24 cellular contexts compared by ENCODE assay signal in genomic region chr6:14023855-14024254, GRCh38.
DNase-seq lines count a peak whose midpoint lies in the region; ATAC-seq and TF ChIP-seq lines count a peak whose summit lies in the region.
"Had no signal": no experiment of that assay in that cellular context is flagged by ENCODE, and none has a peak within 500 bp of the region (broad histone marks: within the 10 kb centered on the region; RNA-seq: fewer than 3 reads in every experiment).

No MANE protein-coding gene starts in this region.

- H3K9ac ChIP-seq in neural progenitor cell, result no peak overlapping the region

- H3K9me2 ChIP-seq in GM23338 (ENCODE audit: insufficient read depth), result peaks cover 11% of the 10 kb centered on the region

- H3K4me2 ChIP-seq in GM23338, result peak overlapping the region; percentile 4; the same call in 1 of the 2 replicates
- no peak overlapping the region for H3K4me2 ChIP-seq in neural progenitor cell

- no peak overlapping the region for H3K27ac ChIP-seq in GM23338 (ENCODE audit: low read depth)
- H3K27ac ChIP-seq in neural progenitor cell, result no peak overlapping the region

- TF ChIP-seq CTCF in GM23338 (conservative IDR thresholded peaks at IDR 0.05; ENCODE audit: low read depth in 2 of 2) (no peak), WTC11 (IDR thresholded peaks at IDR 0.05) (no peak), neural progenitor cell (IDR thresholded peaks at IDR 0.05) (no peak)

- H3K79me2 ChIP-seq in GM23338 (replicated peaks; ENCODE audit: insufficient read depth), result no peaks in the 10 kb centered on the region
- H3K79me2 ChIP-seq in neural progenitor cell (ENCODE audit: low read depth), result no peaks in the 10 kb centered on the region

- POLR2A ChIA-PET in WTC11 (lab: Charles Lee), result no interaction called here

- H3F3A ChIP-seq in GM23338 (replicated peaks; ENCODE audit: low read depth) (no peaks in the 10 kb centered on the region), neural progenitor cell (ENCODE audit: low read depth) (peaks cover 8% of the 10 kb centered on the region)

- ATAC-seq in GM23338, result no peak; the same call in 2 of the 3 replicates
- no peak for ATAC-seq in WTC11
- no peak for ATAC-seq in esophagus mucosa
- ATAC-seq: HCT116, SK-N-SH treated with all-trans-retinoic acid at 6 μM for 48 hours, T-cell had no signal

- H2AFZ ChIP-seq in GM23338, result peak overlapping the region; percentile 67
- H2AFZ ChIP-seq in neural progenitor cell (replicated peaks), result peak overlapping the region; percentile 48

- H3K27me3 ChIP-seq in GM23338 (ENCODE audit: insufficient read depth) (no peaks in the 10 kb centered on the region), neural progenitor cell (peaks cover 3% of the 10 kb centered on the region)

- H3K4me1 ChIP-seq in GM23338 (ENCODE audit: insufficient read depth) (peaks cover 26% of the 10 kb centered on the region; the same call in 1 of the 2 replicates), neural progenitor cell (peaks cover 28% of the 10 kb centered on the region)

- H3K36me3 ChIP-seq in GM23338 (ENCODE audit: insufficient read depth) (no peaks in the 10 kb centered on the region), neural progenitor cell (no peaks in the 10 kb centered on the region)

- peaks cover 7% of the 10 kb centered on the region for H3K27me3 Mint-ChIP-seq in GM23338 (ENCODE audit: insufficient read depth, low read depth, poor library complexity)
- peaks cover 29% of the 10 kb centered on the region for H3K27me3 Mint-ChIP-seq in WTC11 (ENCODE audit: low read depth)
- no peaks in the 10 kb centered on the region for H3K27me3 Mint-ChIP-seq in neural progenitor cell (ENCODE audit: insufficient read depth, low read depth)
- H3K27me3 Mint-ChIP-seq in activated naive CD8-positive, alpha-beta T cell treated with anti-CD3 and anti-CD28 coated beads for 36 hours, result peaks cover 16% of the 10 kb centered on the region

- no peak overlapping the region for H3K27ac Mint-ChIP-seq in GM23338
- 0 out of 2 replicates have a peak overlapping the region, but pooled peaks have one; percentile 6 for H3K27ac Mint-ChIP-seq in WTC11
- H3K27ac Mint-ChIP-seq in neural progenitor cell, result peak overlapping the region; percentile 69
- no peak overlapping the region for H3K27ac Mint-ChIP-seq in activated naive CD8-positive, alpha-beta T cell treated with anti-CD3 and anti-CD28 coated beads for 36 hours
- H3K27ac Mint-ChIP-seq: T-cell had no signal

- CTCF ChIA-PET in WTC11 (lab: Charles Lee), result interaction anchor here (0.9 to 4.3 kb wide), 3 partner anchors 15 to 115 kb away, joined by 3 to 17 read pairs (median 3); no protein-coding TSS in a partner anchor

- peaks cover 2% of the 10 kb centered on the region; the same call in 2 of the 3 replicates for H3K9me3 Mint-ChIP-seq in GM23338
- H3K9me3 Mint-ChIP-seq in WTC11, result peaks cover 13% of the 10 kb centered on the region
- peaks cover 2% of the 10 kb centered on the region for H3K9me3 Mint-ChIP-seq in neural progenitor cell
- no peaks in the 10 kb centered on the region for H3K9me3 Mint-ChIP-seq in activated naive CD8-positive, alpha-beta T cell treated with anti-CD3 and anti-CD28 coated beads for 36 hours
- H3K9me3 Mint-ChIP-seq: CD14-positive monocyte, T-cell had no signal

- H3K4me1 Mint-ChIP-seq in GM23338 (peaks cover 35% of the 10 kb centered on the region), WTC11 (peaks cover 32% of the 10 kb centered on the region), neural progenitor cell (peaks cover 20% of the 10 kb centered on the region)
- H3K4me1 Mint-ChIP-seq in activated naive CD8-positive, alpha-beta T cell treated with anti-CD3 and anti-CD28 coated beads for 36 hours, result peaks cover 3% of the 10 kb centered on the region

- intact Hi-C loops in posterior cingulate gyrus (cut with DNase I), result no loop called here

- H4K20me1 ChIP-seq in GM23338 (replicated peaks; ENCODE audit: insufficient read depth), result no peaks in the 10 kb centered on the region
- H4K20me1 ChIP-seq in neural progenitor cell (ENCODE audit: low read depth), result no peaks in the 10 kb centered on the region

- H3K4me3 ChIP-seq in GM23338, result no peak overlapping the region
- no peak overlapping the region for H3K4me3 ChIP-seq in neural progenitor cell

- H3K36me3 Mint-ChIP-seq in GM23338 (ENCODE audit: low read depth), result peaks cover 3% of the 10 kb centered on the region; the same call in 1 of the 3 replicates
- peaks cover 3% of the 10 kb centered on the region for H3K36me3 Mint-ChIP-seq in WTC11
- H3K36me3 Mint-ChIP-seq in neural progenitor cell, result no peaks in the 10 kb centered on the region
- no peaks in the 10 kb centered on the region for H3K36me3 Mint-ChIP-seq in activated naive CD8-positive, alpha-beta T cell treated with anti-CD3 and anti-CD28 coated beads for 36 hours
- H3K36me3 Mint-ChIP-seq: CD14-positive monocyte, T-cell had no signal

- no peak overlapping the region for H3K4me3 Mint-ChIP-seq in GM23338
- no peak overlapping the region for H3K4me3 Mint-ChIP-seq in WTC11
- no peak overlapping the region for H3K4me3 Mint-ChIP-seq in neural progenitor cell
- no peak overlapping the region for H3K4me3 Mint-ChIP-seq in activated naive CD8-positive, alpha-beta T cell treated with anti-CD3 and anti-CD28 coated beads for 36 hours
- H3K4me3 Mint-ChIP-seq: CD14-positive monocyte, T-cell had no signal

- no peaks in the 10 kb centered on the region for H3K9me3 ChIP-seq in neural progenitor cell (ENCODE audit: low read depth)

- DNase-seq in GM23338 (ENCODE audit: low spot score) (peak; percentile 20), NCI-H146 (lab: John Stamatoyannopoulos, UW) (peak; percentile 83), WTC11 (ENCODE audit: low spot score) (no peak), neural progenitor cell (ENCODE audit: low spot score) (no peak), posterior cingulate gyrus (no peak)
- DNase-seq in activated naive CD8-positive, alpha-beta T cell treated with anti-CD3 and anti-CD28 coated beads for 36 hours, result no peak
- no peak for DNase-seq in activated naive CD4-positive, alpha-beta T cell treated with anti-CD3 and anti-CD28 coated beads, Interleukin-2, amount 50 U/mL, for 16 hours
- DNase-seq: ACHN, AML-193, DMS 273 treated with DMSO at 0.1 percent for 48 hours, DND-41, GDM1, KBM-7, MV-4-11, NCI-H2029 treated with DMSO at 0.1 percent for 48 hours, NCI-H446 treated with DMSO at 0.1 percent for 48 hours, NCI-H774, RPMI8226, SHP77 treated with DMSO at 0.1 percent for 48 hours, T-cell had no signal

TF ChIP-seq in GM23338, 12 proteins besides CTCF, POLR2A, EP300 and RAD21:
- TF ChIP-seq ETS1 (IDR thresholded peaks at IDR 0.05) (no peak), STAT1 (IDR thresholded peaks at IDR 0.05; ENCODE audit: unreplicated experiment) (no peak), CREB1 (CRISPR knock-in tag; IDR thresholded peaks at IDR 0.05; ENCODE audit: low read depth) (no peak), ZNF331 (CRISPR knock-in tag; IDR thresholded peaks at IDR 0.05; ENCODE audit: low read depth) (no peak)

TF ChIP-seq in WTC11, 78 proteins besides CTCF, POLR2A, EP300 and RAD21 (continues in another document):
- TF ChIP-seq SOX15 (CRISPR knock-in tag; IDR thresholded peaks at IDR 0.05), result no peak
- TF ChIP-seq, protein P1, sequence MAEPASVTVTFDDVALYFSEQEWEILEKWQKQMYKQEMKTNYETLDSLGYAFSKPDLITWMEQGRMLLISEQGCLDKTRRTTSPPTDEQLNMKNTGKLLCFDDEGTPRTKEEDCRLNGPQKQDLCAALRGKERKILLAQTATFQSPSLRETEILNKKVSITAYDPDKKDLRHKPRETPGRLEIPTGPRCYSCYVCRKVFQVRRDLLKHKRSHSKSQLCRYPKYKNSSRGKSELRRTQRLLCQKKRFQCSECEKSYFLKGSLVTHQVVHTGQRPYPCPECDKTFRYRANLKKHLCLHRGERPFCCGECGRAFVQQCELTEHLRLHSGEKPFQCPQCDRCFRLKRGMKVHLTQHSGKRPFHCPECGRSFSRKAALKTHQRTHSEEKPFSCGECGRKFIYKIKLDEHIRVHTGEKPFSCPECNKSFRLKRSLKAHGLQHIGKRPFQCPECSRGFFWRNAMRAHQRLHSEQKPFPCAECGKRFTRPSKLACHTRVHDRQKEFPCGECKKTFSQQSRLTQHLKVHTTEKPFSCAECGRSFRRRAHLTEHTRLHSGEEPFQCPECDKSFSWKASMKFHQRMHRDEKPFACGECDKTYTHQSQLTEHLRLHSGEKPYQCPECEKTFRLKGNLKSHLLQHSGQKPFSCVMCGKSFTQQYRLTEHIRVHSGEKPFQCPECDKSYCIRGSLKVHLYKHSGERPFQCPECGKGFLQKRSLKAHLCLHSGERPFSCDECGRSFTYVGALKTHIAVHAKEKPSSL (CRISPR knock-in tag; conservative IDR thresholded peaks at IDR 0.05), result no peak
- no peak for TF ChIP-seq FOXK1 (CRISPR knock-in tag; IDR thresholded peaks at IDR 0.05)
- no peak for TF ChIP-seq NFE2L1 (CRISPR knock-in tag; IDR thresholded peaks at IDR 0.05)
- TF ChIP-seq MAX (CRISPR knock-in tag; IDR thresholded peaks at IDR 0.05), result no peak; the same call in 1 of the 2 replicates
- no peak for TF ChIP-seq ATF2 (CRISPR knock-in tag; IDR thresholded peaks at IDR 0.05; ENCODE audit: borderline replicate concordance, low read depth)

Comparison
In these comparisons a context has a peak if more than half of its experiments do, and no peak if none do; other contexts are left out.
1. DNase-seq: peak in GM23338 (single experiment) and NCI-H146 (single experiment); none in WTC11 (single experiment), neural progenitor cell (single experiment), activated naive CD8-positive, alpha-beta T cell treated with anti-CD3 and anti-CD28 coated beads for 36 hours (single experiment), posterior cingulate gyrus (0 of 10) and activated naive CD4-positive, alpha-beta T cell treated with anti-CD3 and anti-CD28 coated beads, Interleukin-2, amount 50 U/mL, for 16 hours (single experiment).
2. H3K27ac Mint-ChIP-seq: peak in WTC11 (single experiment) and neural progenitor cell (single experiment); none in GM23338 (single experiment) and activated naive CD8-positive, alpha-beta T cell treated with anti-CD3 and anti-CD28 coated beads for 36 hours (single experiment).